ENCODE assay signal across 11 cellular contexts in the genomic region with DNA sequence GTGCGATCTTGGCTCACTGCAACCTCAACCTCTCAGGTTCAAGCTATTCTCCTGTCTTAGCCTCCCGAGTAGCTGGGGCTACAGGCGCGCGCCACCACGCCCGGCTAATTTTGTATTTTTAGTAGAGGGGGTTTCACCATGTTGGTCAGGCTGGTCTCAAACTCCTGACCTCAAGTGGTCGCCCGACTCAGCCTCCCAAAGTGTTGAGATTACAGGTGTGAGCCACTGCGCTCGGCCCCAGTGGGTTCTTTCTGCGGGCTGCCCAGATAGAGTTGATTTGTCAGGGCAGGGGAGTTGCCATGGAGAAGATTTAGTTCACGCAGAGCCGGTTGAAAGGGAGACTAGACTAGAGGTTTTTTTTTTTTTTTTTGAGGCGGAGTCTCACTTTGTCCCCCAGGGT. TPM values are rescaled to one million over a fixed set of nuclear protein-coding genes. Genes with fewer than 3 reads are reported as not detected.
DNase-seq lines count a peak whose midpoint lies in the region; ATAC-seq and TF ChIP-seq lines count a peak whose summit lies in the region.
"Had no signal": no experiment of that assay in that cellular context is flagged by ENCODE, and none has a peak within 500 bp of the region (broad histone marks: within the 10 kb centered on the region; RNA-seq: fewer than 3 reads in every experiment).

No MANE protein-coding gene starts in this region.

- no peak overlapping the region for H3K9ac ChIP-seq in MM.1S (ENCODE audit: low read length)

- intact Hi-C loops in activated CD4-positive, alpha-beta T cell treated with anti-CD3 and anti-CD28 coated beads, Interleukin-2, amount 10 ng/mL, durations not matched to agents 24 days and 14 days (cut with micrococcal nuclease) = loop anchor here (10.0 kb wide), 1 partner anchor 299 kb away; the partner anchor contains the start of genes CYBC1 and NARF
- intact Hi-C loops in aorta (cut with DNase I) = loop anchor here in 1 of 2 donors (5.0 kb wide), 2 partner anchors 36 to 56 kb away; partner anchors contain the start of genes FN3KRP and RAB40B

- H3K4me1 Mint-ChIP-seq in activated CD4-positive, alpha-beta T cell treated with anti-CD3 and anti-CD28 coated beads, Interleukin-2, amount 10 ng/mL, durations not matched to agents 24 days and 14 days = peaks cover 24% of the 10 kb centered on the region
- H3K4me1 Mint-ChIP-seq in chondrocyte (ENCODE audit: low read depth) = peaks cover 30% of the 10 kb centered on the region

- H4K20me1 ChIP-seq in MM.1S (ENCODE audit: insufficient read depth, low read length) = no peaks in the 10 kb centered on the region

- H3K27ac ChIP-seq in MM.1S (ENCODE audit: low read length) = no peak overlapping the region
- no peak overlapping the region for H3K27ac ChIP-seq in aorta (ENCODE audit: low read depth in 1 of 2, low read length in 2 of 2)

- no peak for ATAC-seq in aorta (ENCODE audit: low FRiP score)
- no peak for ATAC-seq in GM21447 (IDR thresholded peaks at IDR 0.05; ENCODE audit: unreplicated experiment)
- ATAC-seq in GM19351 (IDR thresholded peaks at IDR 0.05; ENCODE audit: unreplicated experiment) = no peak

- no peak for DNase-seq in activated CD4-positive, alpha-beta T cell treated with anti-CD3 and anti-CD28 coated beads, Interleukin-2, amount 10 ng/mL, durations not matched to agents 24 days and 14 days
- DNase-seq in activated CD4-positive, alpha-beta T cell treated with anti-CD3 and anti-CD28 coated beads, Interleukin-2, amount 50 U/mL, for 48 hours = no peak
- no peak for DNase-seq in MM.1S
- DNase-seq in chondrocyte (ENCODE audit: low spot score) = peak; percentile 56
- DNase-seq in aorta = no peak
- DNase-seq: NCI-H1694 treated with DMSO at 0.1 percent for 48 hours; occipital lobe; stimulated activated CD4-positive, alpha-beta T cell treated with anti-CD3 and anti-CD28 coated beads, Interleukin-4, amount 100 ng/mL, for 24 hours had no signal

- WGBS in aorta, 2 donors = 96 to 98% methylated on average over 15 of the region's 15 CpGs

- H3K9me3 ChIP-seq in MM.1S (replicated peaks; ENCODE audit: insufficient read depth, low read length) (no peaks in the 10 kb centered on the region), neuron (ENCODE audit: low read length) (peaks cover 9% of the 10 kb centered on the region), aorta (ENCODE audit: control insufficient read depth, low read length) (no peaks in the 10 kb centered on the region)

- H3K27ac Mint-ChIP-seq in activated CD4-positive, alpha-beta T cell treated with anti-CD3 and anti-CD28 coated beads, Interleukin-2, amount 10 ng/mL, durations not matched to agents 24 days and 14 days = no peak overlapping the region
- no peak overlapping the region for H3K27ac Mint-ChIP-seq in chondrocyte (ENCODE audit: unreplicated experiment)

- H3K4me3 ChIP-seq in MM.1S (ENCODE audit: low read length) (no peak overlapping the region), neuron (ENCODE audit: low read length) (peak overlapping the region; percentile 58), aorta (ENCODE audit: low read length in 2 of 2) (no peak overlapping the region)

- no peaks in the 10 kb centered on the region for H3K9me2 ChIP-seq in MM.1S (replicated peaks; ENCODE audit: insufficient read depth, low read length)

- H3K4me1 ChIP-seq in MM.1S (ENCODE audit: low read length) (no peaks in the 10 kb centered on the region; the same call in 1 of the 2 replicates), neuron (ENCODE audit: insufficient read depth, low read length) (peaks cover 13% of the 10 kb centered on the region), aorta (ENCODE audit: control insufficient read depth in 1 of 2, insufficient read depth in 2 of 2, low read length in 2 of 2) (no peaks in the 10 kb centered on the region)

- no peaks in the 10 kb centered on the region for H3K27me3 Mint-ChIP-seq in activated CD4-positive, alpha-beta T cell treated with anti-CD3 and anti-CD28 coated beads, Interleukin-2, amount 10 ng/mL, durations not matched to agents 24 days and 14 days
- H3K27me3 Mint-ChIP-seq in chondrocyte (ENCODE audit: low read depth) = no peaks in the 10 kb centered on the region

- H3K4me2 ChIP-seq in MM.1S (ENCODE audit: low read depth, low read length) = peak overlapping the region; percentile 93; the same call in 1 of the 2 replicates

- H2AFZ ChIP-seq in MM.1S (ENCODE audit: low read length) (no peak overlapping the region), neuron (ENCODE audit: low read depth, low read length) (no peak overlapping the region)

- peaks cover 6% of the 10 kb centered on the region; the same call in 1 of the 2 replicates for H3F3A ChIP-seq in MM.1S (ENCODE audit: insufficient read depth, low read length)

- H3K4me3 Mint-ChIP-seq in activated CD4-positive, alpha-beta T cell treated with anti-CD3 and anti-CD28 coated beads, Interleukin-2, amount 10 ng/mL, durations not matched to agents 24 days and 14 days = peak overlapping the region; percentile 93
- H3K4me3 Mint-ChIP-seq in chondrocyte (ENCODE audit: unreplicated experiment) = peak overlapping the region; percentile 85

- TF ChIP-seq CTCF in MM.1S (IDR thresholded peaks at IDR 0.05; ENCODE audit: low read length) = no peak
- TF ChIP-seq CTCF in chondrocyte (IDR thresholded peaks at IDR 0.05) = no peak

- peaks cover 12% of the 10 kb centered on the region for H3K36me3 Mint-ChIP-seq in activated CD4-positive, alpha-beta T cell treated with anti-CD3 and anti-CD28 coated beads, Interleukin-2, amount 10 ng/mL, durations not matched to agents 24 days and 14 days (ENCODE audit: low read depth)
- H3K36me3 Mint-ChIP-seq in chondrocyte (ENCODE audit: low read depth) = peaks cover 2% of the 10 kb centered on the region

- H3K27me3 ChIP-seq in MM.1S (replicated peaks; ENCODE audit: insufficient read depth, low read length) = no peaks in the 10 kb centered on the region
- H3K27me3 ChIP-seq in neuron (ENCODE audit: insufficient read depth, low read length) = no peaks in the 10 kb centered on the region
- H3K27me3 ChIP-seq in aorta (ENCODE audit: control insufficient read depth in 1 of 2, insufficient read depth in 2 of 2, low read length in 1 of 2) = no peaks in the 10 kb centered on the region

- H3K9me3 Mint-ChIP-seq in activated CD4-positive, alpha-beta T cell treated with anti-CD3 and anti-CD28 coated beads, Interleukin-2, amount 10 ng/mL, durations not matched to agents 24 days and 14 days = no peaks in the 10 kb centered on the region
- no peaks in the 10 kb centered on the region for H3K9me3 Mint-ChIP-seq in chondrocyte (ENCODE audit: low read depth)

- H3K79me2 ChIP-seq in MM.1S (ENCODE audit: low read length) = peaks cover 43% of the 10 kb centered on the region

- H3K36me3 ChIP-seq in MM.1S (replicated peaks; ENCODE audit: insufficient read depth, low read length) (no peaks in the 10 kb centered on the region), neuron (ENCODE audit: insufficient read depth, low read length) (peaks cover 19% of the 10 kb centered on the region), aorta (ENCODE audit: control insufficient read depth in 1 of 2, insufficient read depth in 2 of 2, low read length in 1 of 2) (no peaks in the 10 kb centered on the region)

RNA-seq across cellular contexts. Expression of gene TBCD, which starts 1.7 kb away (rescaled TPM):
- total RNA-seq in activated CD4-positive, alpha-beta T cell treated with anti-CD3 and anti-CD28 coated beads, Interleukin-2, amount 10 ng/mL, durations not matched to agents 24 days and 14 days = 117 and 122 TPM in 2 replicates
- total RNA-seq in chondrocyte = 53.7 to 62.9 TPM (median 59.8 TPM) in 3 replicates
- total RNA-seq in aorta = 100 to 1,000 TPM in 1 of 2 donors, 10 to 100 TPM in 1; 97.1 to 125 TPM
- polyA plus RNA-seq in aorta = 100 to 1,000 TPM in 1 of 2 donors, 10 to 100 TPM in 1; 20.0 to 182 TPM

RNA-seq across cellular contexts. Expression of gene FN3K, which starts 18.1 kb away (rescaled TPM):
- 2.9 and 3.7 TPM in 2 replicates for total RNA-seq in activated CD4-positive, alpha-beta T cell treated with anti-CD3 and anti-CD28 coated beads, Interleukin-2, amount 10 ng/mL, durations not matched to agents 24 days and 14 days
- total RNA-seq in chondrocyte (16.2 to 20.5 TPM (median 19.0 TPM) in 3 replicates), aorta (10 to 100 TPM; 10.8 to 23.0 TPM)
- 10 to 100 TPM; 14.0 to 20.9 TPM for polyA plus RNA-seq in aorta

RNA-seq across cellular contexts. Expression of gene FN3KRP, which starts 37.0 kb away (rescaled TPM):
- 38.7 and 43.4 TPM in 2 replicates for total RNA-seq in activated CD4-positive, alpha-beta T cell treated with anti-CD3 and anti-CD28 coated beads, Interleukin-2, amount 10 ng/mL, durations not matched to agents 24 days and 14 days
- total RNA-seq in chondrocyte (23.0 to 27.4 TPM (median 23.3 TPM) in 3 replicates), aorta (10 to 100 TPM; 18.6 to 26.7 TPM)
- 10 to 100 TPM; 25.3 to 35.2 TPM for polyA plus RNA-seq in aorta

RNA-seq across cellular contexts. Expression of gene RAB40B, which starts 55.0 kb away (rescaled TPM):
- total RNA-seq in activated CD4-positive, alpha-beta T cell treated with anti-CD3 and anti-CD28 coated beads, Interleukin-2, amount 10 ng/mL, durations not matched to agents 24 days and 14 days = 4.9 and 5.4 TPM in 2 replicates
- total RNA-seq in chondrocyte (16.7 to 20.0 TPM (median 20.0 TPM) in 3 replicates), aorta (10 to 100 TPM in 1 of 2 donors, 1 to 10 TPM in 1; 4.5 to 10.7 TPM)
- polyA plus RNA-seq in aorta = 10 to 100 TPM; 11.6 to 19.5 TPM
